ENCODE assay signal across 8 cellular contexts in genomic region chr1:145156891-145157610, GRCh38.
DNase-seq lines count a peak whose midpoint lies in the region; TF ChIP-seq lines count a peak whose summit lies in the region.
"Not testable (repeated sequence)": the region's sequence is repeated elsewhere in the genome, so short reads cannot be mapped to it uniquely, and the experiment has no call there.

No MANE protein-coding gene starts in this region.

- not testable (repeated sequence) for H3K27me3 ChIP-seq in HUES48 (ENCODE audit: control insufficient read depth, insufficient read depth, low read length); Peyer's patch; dorsolateral prefrontal cortex; iPS-18a (ENCODE audit: control insufficient read depth, insufficient read depth, low read length); tibial nerve

- H3K4me1 ChIP-seq in HUES48 (ENCODE audit: control insufficient read depth, insufficient read depth, low read length); Peyer's patch; iPS-18a (ENCODE audit: control insufficient read depth, low read depth, low read length); tibial nerve: not testable (repeated sequence)

- not testable (repeated sequence) for H3K9me3 ChIP-seq in HUES48 (ENCODE audit: control insufficient read depth, insufficient read depth, low read length); Peyer's patch; iPS-18a (ENCODE audit: control insufficient read depth, low read depth, low read length); tibial nerve

- DNase-seq in GM04504 (ENCODE audit: low read depth) (peak; percentile 11), Peyer's patch (peak; percentile 16 to 49 (median 46)), activated T-cell treated with anti-CD3 and anti-CD28 coated beads for 4 hours (peak; percentile 16), dorsolateral prefrontal cortex (peak in 2 of 10 donors; percentile 26 to 34), pons (ENCODE audit: low spot score) (peak; percentile 6), tibial nerve (ENCODE audit: low spot score in 2 of 2) (peak; percentile 14 to 17)

- not testable (repeated sequence) for TF ChIP-seq EP300 in tibial nerve (IDR thresholded peaks at IDR 0.05)

- intact Hi-C loops in dorsolateral prefrontal cortex (cut with DNase I) = not testable (repeated sequence)

- not testable (repeated sequence) for TF ChIP-seq CTCF in Peyer's patch (IDR thresholded peaks at IDR 0.05); dorsolateral prefrontal cortex (IDR thresholded peaks at IDR 0.05 in 54 of 56, conservative IDR thresholded peaks at IDR 0.05 in 2 of 56; ENCODE audit: low read depth in 1 of 56, partially characterized antibody in 56 of 56); tibial nerve (IDR thresholded peaks at IDR 0.05)

- H3K4me3 ChIP-seq in HUES48 (ENCODE audit: low read depth, low read length) (peak overlapping the region; percentile 74), Peyer's patch (peak overlapping the region in 3 of 4 donors; percentile 22 to 30 (median 25)), dorsolateral prefrontal cortex (peak overlapping the region in 33 of 59 donors; percentile 8 to 58 (median 36)), iPS-18a (ENCODE audit: low read length) (peak overlapping the region; percentile 53), tibial nerve (peak overlapping the region in 2 of 4 donors; percentile 15 to 43)

- H3K27ac ChIP-seq in HUES48 (ENCODE audit: low read depth, low read length); Peyer's patch; dorsolateral prefrontal cortex; iPS-18a (ENCODE audit: low read length); tibial nerve: not testable (repeated sequence)

- WGBS in tibial nerve, 2 donors = 13% methylated on average over 15 to 21 of the region's 26 CpGs

- H3K36me3 ChIP-seq in HUES48 (ENCODE audit: control insufficient read depth, insufficient read depth, low read length); Peyer's patch; iPS-18a (ENCODE audit: control insufficient read depth, low read depth, low read length); tibial nerve: not testable (repeated sequence)

- TF ChIP-seq POLR2A in Peyer's patch (IDR thresholded peaks at IDR 0.05); tibial nerve (IDR thresholded peaks at IDR 0.05): not testable (repeated sequence)

- H3K9ac ChIP-seq in HUES48 (ENCODE audit: low read depth, low read length); iPS-18a (ENCODE audit: low read length): not testable (repeated sequence)
